Comparison of ENCODE assay signal across 8 cellular contexts in the genomic region with DNA sequence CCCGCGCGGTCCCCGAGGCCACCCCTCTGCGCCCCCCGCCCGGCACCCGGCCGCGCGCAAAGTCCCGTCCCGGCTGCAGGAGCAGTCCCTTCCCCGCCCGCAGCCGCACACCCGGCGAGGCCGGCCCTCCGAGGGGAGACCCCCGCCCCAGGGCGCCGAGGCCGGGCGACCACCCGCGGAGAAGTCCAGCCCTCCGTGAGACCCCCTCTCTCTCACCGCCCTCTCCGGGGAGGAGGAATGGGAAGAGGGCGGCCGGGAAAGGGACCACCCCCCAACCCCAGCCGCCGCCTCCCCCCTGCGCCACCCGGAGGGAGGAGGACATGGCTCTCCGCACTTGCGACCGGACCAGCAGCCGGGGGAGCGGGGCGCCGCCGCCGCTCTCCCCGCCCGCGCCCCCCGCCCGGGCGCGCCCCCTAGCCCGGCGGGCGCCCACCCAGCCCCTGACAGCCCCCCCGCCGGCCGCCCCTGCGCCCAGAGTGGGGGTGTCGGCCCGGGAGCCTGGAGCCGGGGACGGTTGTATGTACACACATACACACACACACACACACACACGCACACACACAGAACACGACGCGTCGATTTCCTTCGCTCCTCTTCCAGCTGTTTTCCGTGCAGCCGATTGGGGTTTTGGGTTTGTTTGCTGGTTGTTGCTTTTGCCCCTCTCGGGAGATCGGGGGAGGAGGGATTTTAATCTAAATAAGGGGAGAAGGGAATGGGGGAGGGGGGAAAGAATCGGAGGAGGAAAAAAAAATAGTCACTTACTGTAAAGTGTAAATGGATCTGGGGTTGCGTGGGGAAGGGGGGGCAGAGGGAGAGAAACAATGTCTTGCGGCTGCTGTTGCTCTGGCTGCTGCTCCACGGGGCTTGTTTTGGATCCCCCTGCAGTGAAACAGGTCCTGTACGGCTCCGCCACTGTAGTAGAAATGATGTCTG. TPM values are rescaled to one million over a fixed set of nuclear protein-coding genes. Genes with fewer than 3 reads are reported as not detected.
DNase-seq lines count a peak whose midpoint lies in the region; ATAC-seq and TF ChIP-seq lines count a peak whose summit lies in the region.

Gene ATXN1, minus strand, starts transcription at position 925 of the 933 bp plus-strand sequence.

- no peaks in the 10 kb centered on the region for H3K27me3 Mint-ChIP-seq in Caco-2 (ENCODE audit: insufficient read depth, unreplicated experiment)
- H3K27me3 Mint-ChIP-seq in activated naive CD4-positive, alpha-beta T cell treated with anti-CD3 and anti-CD28 coated beads, Interleukin-2, amount 10 ng/mL, durations not matched to agents 7 days and 5 days: no peaks in the 10 kb centered on the region

- CTCF ChIA-PET in Caco-2 (lab: Charles Lee): interaction anchor here (0.9 to 2.2 kb wide), 10 partner anchors 9 to 326 kb away, joined by 3 to 12 read pairs (median 5); no protein-coding TSS in a partner anchor
- CTCF ChIA-PET in activated naive CD4-positive, alpha-beta T cell treated with anti-CD3 and anti-CD28 coated beads, Interleukin-2, amount 10 ng/mL, durations not matched to agents 7 days and 5 days (lab: Charles Lee): interaction anchor here (0.6 to 5.8 kb wide), 18 partner anchors 10 to 438 kb away, joined by 3 to 121 read pairs (median 4); no protein-coding TSS in a partner anchor

- peak within 1 kb of the TSS; percentile 75 for H3K4me3 ChIP-seq in Caco-2 (ENCODE audit: low read depth, low read length)
- H3K4me3 ChIP-seq in HAP-1: peak within 1 kb of the TSS; percentile 58
- peak within 1 kb of the TSS; percentile 80 to 92 for H3K4me3 ChIP-seq in neutrophil (ENCODE audit: low read depth in 1 of 2, low read length in 1 of 2)

- H3K9me3 Mint-ChIP-seq in Caco-2 (ENCODE audit: unreplicated experiment): no peaks in the 10 kb centered on the region
- H3K9me3 Mint-ChIP-seq in activated naive CD4-positive, alpha-beta T cell treated with anti-CD3 and anti-CD28 coated beads, Interleukin-2, amount 10 ng/mL, durations not matched to agents 7 days and 5 days: no peaks in the 10 kb centered on the region

- peak within 1 kb of the TSS; percentile 96 for H3K27ac ChIP-seq in neutrophil

- peaks cover 22% of the 10 kb centered on the region for H3K4me1 ChIP-seq in Caco-2
- peaks cover 35% of the 10 kb centered on the region for H3K4me1 ChIP-seq in HAP-1
- peaks cover 52 to 55% of the 10 kb centered on the region in 2 experiments for H3K4me1 ChIP-seq in neutrophil (ENCODE audit: control insufficient read depth in 1 of 2, insufficient read depth in 1 of 2, low read depth in 1 of 2, low read length in 1 of 2)

- peak within 1 kb of the TSS; percentile 97 for H3K27ac Mint-ChIP-seq in Caco-2 (ENCODE audit: unreplicated experiment)
- peak within 1 kb of the TSS; percentile 99 for H3K27ac Mint-ChIP-seq in activated naive CD4-positive, alpha-beta T cell treated with anti-CD3 and anti-CD28 coated beads, Interleukin-2, amount 10 ng/mL, durations not matched to agents 7 days and 5 days

- H3K36me3 ChIP-seq in Caco-2 (ENCODE audit: control insufficient read depth, insufficient read depth, low read length): no peaks in the 10 kb centered on the region; the same call in 1 of the 2 replicates
- no peaks in the 10 kb centered on the region for H3K36me3 ChIP-seq in HAP-1 (replicated peaks)
- no peaks in the 10 kb centered on the region for H3K36me3 ChIP-seq in neutrophil

- intact Hi-C loops in Caco-2 (cut with micrococcal nuclease; ENCODE audit: unreplicated experiment): loop anchor here (1.0 to 5.0 kb wide), 3 partner anchors 89 to 326 kb away; no protein-coding TSS in a partner anchor

- no TSS peak for BruUV-seq in Caco-2 (replicated peaks; lab: Mats Ljungman, UMichigan)

- POLR2A ChIA-PET in Caco-2 (lab: Charles Lee): interaction anchor here (0.6 to 0.7 kb wide), 2 partner anchors 37 to 129 kb away, joined by 3 to 4 read pairs; no protein-coding TSS in a partner anchor

- TF ChIP-seq CTCF in Caco-2 (IDR thresholded peaks at IDR 0.05; ENCODE audit: insufficient read depth in 1 of 2, low read depth in 1 of 2, low read length in 1 of 2, severe bottlenecking in 1 of 2, unreplicated experiment in 1 of 2): no peak
- no peak for TF ChIP-seq CTCF in neutrophil (IDR thresholded peaks at IDR 0.05)

- H3K9me3 ChIP-seq in Caco-2 (no peaks in the 10 kb centered on the region), HAP-1 (no peaks in the 10 kb centered on the region), neutrophil (no peaks in the 10 kb centered on the region)

- DNase-seq in Caco-2: peak; percentile 51 to 55
- peak in 1 of 2 experiments; percentile 67 for DNase-seq in HAP-1 (ENCODE audit: low spot score in 2 of 2)
- DNase-seq in RPMI7951 (ENCODE audit: low read depth): peak; percentile 66
- peak; percentile 67 for DNase-seq in activated naive CD4-positive, alpha-beta T cell treated with anti-CD3 and anti-CD28 coated beads, Interleukin-2, amount 10 ng/mL, durations not matched to agents 7 days and 5 days
- DNase-seq in glomerular visceral epithelial cell (ENCODE audit: extremely low spot score): peak; percentile 53
- DNase-seq in ureter (ENCODE audit: low spot score): peak; percentile 69

- no peaks in the 10 kb centered on the region for H3K27me3 ChIP-seq in Caco-2 (replicated peaks; ENCODE audit: control insufficient read depth, insufficient read depth, low read length)
- no peaks in the 10 kb centered on the region for H3K27me3 ChIP-seq in HAP-1 (ENCODE audit: low read depth)
- H3K27me3 ChIP-seq in neutrophil: no peaks in the 10 kb centered on the region

- in situ Hi-C loops in HAP-1 (cut with MboI; ENCODE audit: low sequenced_read_pairs): loop anchor here (10.0 kb wide), 2 partner anchors 246 to 426 kb away; no protein-coding TSS in a partner anchor

- peaks cover 4% of the 10 kb centered on the region for H3K36me3 Mint-ChIP-seq in Caco-2 (ENCODE audit: insufficient read depth, unreplicated experiment)
- peaks cover 36% of the 10 kb centered on the region for H3K36me3 Mint-ChIP-seq in activated naive CD4-positive, alpha-beta T cell treated with anti-CD3 and anti-CD28 coated beads, Interleukin-2, amount 10 ng/mL, durations not matched to agents 7 days and 5 days

- H3K4me1 Mint-ChIP-seq in Caco-2 (ENCODE audit: low read depth, unreplicated experiment): peaks cover 18% of the 10 kb centered on the region
- peaks cover 59% of the 10 kb centered on the region for H3K4me1 Mint-ChIP-seq in activated naive CD4-positive, alpha-beta T cell treated with anti-CD3 and anti-CD28 coated beads, Interleukin-2, amount 10 ng/mL, durations not matched to agents 7 days and 5 days

- H3K4me3 Mint-ChIP-seq in Caco-2 (ENCODE audit: unreplicated experiment): peak within 1 kb of the TSS; percentile 100
- peak within 1 kb of the TSS; percentile 99 for H3K4me3 Mint-ChIP-seq in activated naive CD4-positive, alpha-beta T cell treated with anti-CD3 and anti-CD28 coated beads, Interleukin-2, amount 10 ng/mL, durations not matched to agents 7 days and 5 days

- ATAC-seq in HG03442 (IDR thresholded peaks at IDR 0.05; ENCODE audit: unreplicated experiment): no peak

RNA-seq across cellular contexts. Expression of gene ATXN1, which starts in this region (rescaled TPM):
- total RNA-seq in Caco-2 (2022) (14.2 and 15.2 TPM in 2 replicates), ureter (63.7 TPM)
- total RNA-seq in RPMI7951 (2014; rRNA removed; shearing (Covaris generic)): 29.1 and 31.2 TPM in 2 replicates
